In the genomic region with DNA sequence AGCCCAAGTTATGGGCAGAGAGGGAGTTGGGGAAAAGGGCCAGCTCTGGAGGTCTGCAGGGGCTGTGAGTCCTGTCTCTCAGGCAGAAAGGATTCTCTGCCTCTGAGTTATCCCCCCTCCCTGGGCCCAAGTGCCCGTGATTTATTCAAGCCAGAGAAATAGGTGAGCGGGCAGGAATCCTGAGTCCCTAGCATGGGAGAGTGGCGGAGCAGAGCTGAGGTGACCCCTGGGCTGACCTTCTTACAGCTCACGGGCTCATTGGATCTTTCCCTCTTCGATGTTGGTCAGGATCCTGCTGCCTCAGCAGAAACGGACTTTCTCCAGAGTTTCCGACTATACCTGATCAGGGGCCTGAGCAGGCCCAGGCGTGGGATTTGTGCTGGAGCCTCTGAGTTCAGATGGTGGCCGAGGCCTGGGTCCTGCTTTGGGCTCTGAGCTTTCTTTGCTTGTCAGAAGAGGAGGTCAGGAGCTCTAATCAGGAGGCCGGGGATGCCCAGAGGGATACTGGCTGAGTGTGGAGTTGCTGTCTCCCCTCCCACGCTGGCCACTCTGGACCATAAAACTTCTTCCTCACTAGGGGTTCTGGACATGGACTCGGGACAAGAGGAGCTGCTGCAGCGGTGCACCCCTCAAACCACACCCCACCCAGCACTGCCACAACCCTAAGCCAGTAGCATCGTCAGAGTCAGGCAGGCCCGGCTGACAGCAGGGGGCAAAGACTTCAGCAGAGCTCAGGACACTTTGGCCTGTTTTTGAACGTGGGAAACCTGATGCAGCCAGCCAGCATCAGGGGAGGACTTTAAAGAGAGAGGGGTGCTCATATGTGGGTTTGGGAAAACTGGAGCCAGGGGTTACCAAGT, we compare ENCODE assay signal across 18 cellular contexts. TPM values are rescaled to one million over a fixed set of nuclear protein-coding genes. Genes with fewer than 3 reads are reported as not detected.
"Had no signal": no experiment of that assay in that cellular context is flagged by ENCODE, and none has a peak within 500 bp of the region (broad histone marks: within the 10 kb centered on the region; RNA-seq: fewer than 3 reads in every experiment).

No MANE protein-coding gene starts in this region.

- H3K4me3 ChIP-seq: mucosa of descending colon, prostate gland, skin epidermis, tibial nerve, vagina had no signal

- H3K4me1 ChIP-seq: prostate gland had no signal

- H3K9me3 Mint-ChIP-seq: activated naive CD4-positive, alpha-beta T cell treated with anti-CD3 and anti-CD28 coated beads, Interleukin-2, amount 50 U/mL, for 72 hours; activated T-helper 1 cell treated with anti-CD3 and anti-CD28 coated beads, Interleukin-12 subunit alpha, Interleukin-12 subunit beta, Interleukin-2, Interleukin-4 antibody, amounts not matched to agents 30 ng/mL and 10 ng/mL and 1 ng/mL, durations not matched to agents 14 hours and 24 hours and 36 hours; naive thymus-derived CD4-positive, alpha-beta T cell had no signal

- H3K36me3 Mint-ChIP-seq: activated naive CD4-positive, alpha-beta T cell treated with anti-CD3 and anti-CD28 coated beads, Interleukin-2, amount 50 U/mL, for 72 hours; naive thymus-derived CD4-positive, alpha-beta T cell had no signal

- H3K27ac Mint-ChIP-seq: activated naive CD4-positive, alpha-beta T cell treated with anti-CD3 and anti-CD28 coated beads, Interleukin-2, amount 50 U/mL, for 72 hours; activated T-helper 1 cell treated with anti-CD3 and anti-CD28 coated beads, Interleukin-12 subunit alpha, Interleukin-12 subunit beta, Interleukin-2, Interleukin-4 antibody, amounts not matched to agents 30 ng/mL and 10 ng/mL and 1 ng/mL, durations not matched to agents 14 hours and 24 hours and 36 hours had no signal

- DNase-seq: activated CD4-positive, alpha-beta T cell treated with anti-CD3 and anti-CD28 coated beads, Interleukin-2, amount 50 U/mL, for 4 hours; activated gamma-delta T cell treated with Interleukin-2 at 50 U/mL for 16 hours; foreskin fibroblast; hypothalamus; left ventricle myocardium superior; mucosa of descending colon; naive thymus-derived CD4-positive, alpha-beta T cell; occipital lobe; stimulated activated naive CD8-positive, alpha-beta T cell treated with anti-CD3 and anti-CD28 coated beads, Interleukin-15, Interleukin-2, amounts not matched to agents 100 U/mL and 50 U/mL, for 24 hours had no signal

- FAIRE-seq: keratinocyte had no signal

- H3K36me3 ChIP-seq: prostate gland, tibial nerve, vagina had no signal

- ATAC-seq: activated naive CD4-positive, alpha-beta T cell treated with anti-CD3 and anti-CD28 coated beads, Interleukin-2, amount 50 U/mL, for 72 hours; left ventricle myocardium superior; mucosa of descending colon; naive thymus-derived CD4-positive, alpha-beta T cell; right cardiac atrium; stimulated activated naive CD8-positive, alpha-beta T cell treated with anti-CD3 and anti-CD28 coated beads, Interleukin-15, Interleukin-2, amounts not matched to agents 100 U/mL and 50 U/mL, for 24 hours had no signal

- H3K27me3 ChIP-seq: tibial nerve, vagina had no signal

- H3K9me3 ChIP-seq: mucosa of descending colon, prostate gland, tibial nerve, vagina had no signal

- H3K27ac ChIP-seq: epithelial cell of prostate, prostate gland, skin epidermis, tibial nerve, vagina had no signal

- H3K4me3 Mint-ChIP-seq: activated T-helper 1 cell treated with anti-CD3 and anti-CD28 coated beads, Interleukin-12 subunit alpha, Interleukin-12 subunit beta, Interleukin-2, Interleukin-4 antibody, amounts not matched to agents 30 ng/mL and 10 ng/mL and 1 ng/mL, durations not matched to agents 14 hours and 24 hours and 36 hours; naive thymus-derived CD4-positive, alpha-beta T cell had no signal

RNA-seq across cellular contexts. Expression of gene MEOX1, which starts 9.9 kb away (rescaled TPM):
- total RNA-seq: occipital lobe had no signal
